Comparison of ENCODE assay signal across 8 cellular contexts in the genomic region with DNA sequence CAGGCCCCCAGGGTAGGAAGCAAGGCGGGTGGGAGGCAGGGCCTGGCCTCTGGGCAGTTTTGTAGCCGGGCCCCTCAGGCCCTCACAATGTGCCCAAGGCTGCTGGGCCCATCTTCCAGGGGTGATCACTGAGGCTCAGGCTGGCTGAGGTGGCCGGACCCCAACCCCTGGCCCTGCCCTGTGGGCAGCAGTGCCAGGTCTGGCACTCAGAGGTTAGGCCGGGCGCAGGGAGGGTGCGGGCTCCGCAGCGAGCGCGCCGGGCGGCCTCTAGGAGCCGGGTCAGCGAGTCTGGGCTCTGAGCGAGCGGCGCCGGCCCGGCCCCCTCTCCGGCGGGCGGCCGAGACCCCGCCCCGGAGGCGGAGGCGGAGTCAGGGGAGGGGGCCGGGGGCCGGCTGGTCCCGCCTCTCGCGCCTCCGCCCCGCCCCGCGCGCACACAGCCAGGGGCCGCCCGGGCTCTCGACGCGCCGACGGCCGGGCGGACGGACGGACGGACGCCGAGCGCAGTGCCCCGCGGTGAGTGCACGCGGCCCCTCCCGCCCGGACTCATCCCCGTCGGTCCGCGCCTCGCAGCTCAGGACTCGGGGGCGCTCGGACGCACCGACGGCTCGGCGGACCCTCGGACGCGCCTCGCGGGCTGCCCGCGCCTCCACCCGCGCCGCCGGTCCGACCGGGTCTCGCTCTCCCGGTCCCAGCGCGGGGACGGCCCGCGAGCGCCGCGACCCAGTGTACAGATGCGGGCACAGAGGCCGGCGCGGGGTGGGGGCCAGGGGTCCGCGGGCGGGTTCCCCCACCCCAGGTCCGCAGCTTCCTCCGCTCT. TPM values are rescaled to one million over a fixed set of nuclear protein-coding genes. Genes with fewer than 3 reads are reported as not detected.
DNase-seq lines count a peak whose midpoint lies in the region; ATAC-seq and TF ChIP-seq lines count a peak whose summit lies in the region.

Gene FBLN2, plus strand, starts transcription at position 430 of the 817 bp plus-strand sequence. CDS start 21,231 bp downstream, outside the sequence.

- TF ChIP-seq CTCF in AG04449 (IDR thresholded peaks at IDR 0.05; ENCODE audit: insufficient read depth, low read length, missing control alignments) (no peak), brain microvascular endothelial cell (IDR thresholded peaks at IDR 0.05; ENCODE audit: low read depth, low read length, missing control alignments) (no peak), stomach (IDR thresholded peaks at IDR 0.05) (no peak)

- no peak for TF ChIP-seq EP300 in stomach (IDR thresholded peaks at IDR 0.05)

- ATAC-seq in HG02571 (IDR thresholded peaks at IDR 0.05; ENCODE audit: unreplicated experiment) (no peak), GM21529 (IDR thresholded peaks at IDR 0.05; ENCODE audit: unreplicated experiment) (no peak)

- H3K27me3 ChIP-seq in brain microvascular endothelial cell (replicated peaks): no peaks in the 10 kb centered on the region
- peaks cover 0 to 67% (median 20%) of the 10 kb centered on the region in 3 donors for H3K27me3 ChIP-seq in stomach

- H3K9me3 ChIP-seq in stomach: no peaks in the 10 kb centered on the region

- intact Hi-C loops in stomach (cut with DNase I; ENCODE audit: low total_unique reads): no loop called here

- H3K36me3 ChIP-seq in brain microvascular endothelial cell (replicated peaks) (no peaks in the 10 kb centered on the region), stomach (no peaks in the 10 kb centered on the region)

- no peak for TF ChIP-seq POLR2A in stomach (IDR thresholded peaks at IDR 0.05)

- in situ Hi-C loops in brain microvascular endothelial cell (cut with HindIII; ENCODE audit: low pct_ligation_motif_present, low sequenced_read_pairs): no loop called here

- no peak for DNase-seq in AG04449 (ENCODE audit: low read depth, low spot score)
- peak; percentile 15 for DNase-seq in HPDE6-E6E7 (ENCODE audit: extremely low spot score)
- DNase-seq in brain microvascular endothelial cell: no peak
- peak; percentile 87 for DNase-seq in islet precursor cell
- DNase-seq in stomach: peak; percentile 33
- DNase-seq in hippocampal formation (lab: John Stamatoyannopoulos, UW): no peak

- H3K4me3 ChIP-seq in AG04449 (ENCODE audit: low read depth, low read length) (peak within 1 kb of the TSS; percentile 53), brain microvascular endothelial cell (ENCODE audit: low read depth, low read length) (peak within 1 kb of the TSS; percentile 35), stomach (peak within 1 kb of the TSS; percentile 41 to 46 (median 42))

- WGBS in stomach, 5 donors: 3 to 6% (median 5%) methylated on average over 34 to 103 of the region's 103 CpGs

- POLR2A ChIA-PET in AG04449 (lab: Yijun Ruan, JAX): interaction anchor here (0.6 kb wide), 1 partner anchor 12 kb away, joined by 3 read pairs; no protein-coding TSS in a partner anchor

- no peak within 1 kb of the TSS for H3K27ac ChIP-seq in brain microvascular endothelial cell
- H3K27ac ChIP-seq in stomach: peak within 1 kb of the TSS in 4 of 5 donors; percentile 26 to 71 (median 52)

- CTCF ChIA-PET in AG04449 (lab: Yijun Ruan, JAX): interaction anchor here (2.5 kb wide), 1 partner anchor 9 kb away, joined by 7 read pairs; no protein-coding TSS in a partner anchor

- H3K4me1 ChIP-seq in stomach: peaks cover 4 to 31% (median 18%) of the 10 kb centered on the region in 4 donors

RNA-seq across cellular contexts. Expression of gene FBLN2, which starts in this region (rescaled TPM):
- total RNA-seq in stomach: 100 to 1,000 TPM in 1 of 5 donors, 10 to 100 TPM in 3, 1 to 10 TPM in 1; 8.0 to 143 (median 17.1) TPM
- polyA plus RNA-seq in stomach: 1 to 10 TPM; 1.8 to 4.0 (median 2.8) TPM

Comparison
In these comparisons a context has a peak if more than half of its experiments do, and no peak if none do; other contexts are left out.
1. DNase-seq: peak in HPDE6-E6E7 (single experiment), islet precursor cell (single experiment) and stomach (single experiment); none in AG04449 (single experiment), brain microvascular endothelial cell (single experiment) and hippocampal formation (0 of 2).
2. Peak in every context shown above with its lines, with median percentiles within 50 percentile points of each other: H3K4me3 ChIP-seq.